Comparison of ENCODE assay signal across 8 cellular contexts in genomic region chr10:103659674-103660363, GRCh38.
DNase-seq lines count a peak whose midpoint lies in the region; ATAC-seq and TF ChIP-seq lines count a peak whose summit lies in the region.

No MANE protein-coding gene starts in this region.

- no peak for TF ChIP-seq CTCF in RWPE1 (conservative IDR thresholded peaks at IDR 0.05; ENCODE audit: low read depth)
- TF ChIP-seq CTCF in left ventricle myocardium inferior (IDR thresholded peaks at IDR 0.05; ENCODE audit: borderline replicate concordance): no peak
- peak; percentile 4 for TF ChIP-seq CTCF in retinal pigment epithelial cell (conservative IDR thresholded peaks at IDR 0.05; ENCODE audit: low read depth, low read length)

- POLR2A ChIA-PET in RWPE1 (lab: Yijun Ruan, JAX; ENCODE audit: low non-redundant PET): no interaction called here

- DNase-seq in AG08395 (ENCODE audit: low spot score) (peak; percentile 96), RWPE1 (ENCODE audit: low spot score) (no peak), amygdala (lab: John Stamatoyannopoulos, UW) (peak in 40 of 56 donors; percentile 16 to 76 (median 43)), left ventricle myocardium inferior (peak; percentile 59), retinal pigment epithelial cell (ENCODE audit: low read depth) (no peak), SW 1271 (lab: John Stamatoyannopoulos, UW) (no peak)

- no peaks in the 10 kb centered on the region for H3K27me3 ChIP-seq in left ventricle myocardium inferior (ENCODE audit: low read depth)

- ATAC-seq in GM18519 (IDR thresholded peaks at IDR 0.05; ENCODE audit: low FRiP score, unreplicated experiment) (peak; percentile 80), HG03064 (IDR thresholded peaks at IDR 0.05; ENCODE audit: low read depth, unreplicated experiment) (peak; percentile 63)

- intact Hi-C loops in left ventricle myocardium inferior (cut with micrococcal nuclease): no loop called here

- peak overlapping the region; percentile 78 for H3K4me3 ChIP-seq in left ventricle myocardium inferior
- peak overlapping the region; percentile 27 for H3K4me3 ChIP-seq in retinal pigment epithelial cell (ENCODE audit: low read length)

- H3K9me3 ChIP-seq in left ventricle myocardium inferior (replicated peaks): peaks cover 6% of the 10 kb centered on the region

- H3K27ac ChIP-seq in RWPE1 (peak overlapping the region; percentile 41), left ventricle myocardium inferior (replicated peaks) (peak overlapping the region; percentile 92)

- CTCF ChIA-PET in RWPE1 (lab: Yijun Ruan, JAX): no interaction called here

- peaks cover 55% of the 10 kb centered on the region for H3K4me1 ChIP-seq in left ventricle myocardium inferior

- H3K36me3 ChIP-seq in left ventricle myocardium inferior: peaks cover 23% of the 10 kb centered on the region

Comparison
In these comparisons a context has a peak if more than half of its experiments do, and no peak if none do; other contexts are left out.
1. DNase-seq: peak in AG08395 (single experiment), amygdala (40 of 56) and left ventricle myocardium inferior (single experiment); none in RWPE1 (single experiment), retinal pigment epithelial cell (single experiment) and SW 1271 (0 of 2).